ENCODE assay signal across 9 cellular contexts in genomic region chr17:69047368-69048263, GRCh38. TPM values are rescaled to one million over a fixed set of nuclear protein-coding genes. Genes with fewer than 3 reads are reported as not detected.
DNase-seq lines count a peak whose midpoint lies in the region; ATAC-seq and TF ChIP-seq lines count a peak whose summit lies in the region.
"Had no signal": no experiment of that assay in that cellular context is flagged by ENCODE, and none has a peak within 500 bp of the region (broad histone marks: within the 10 kb centered on the region; RNA-seq: fewer than 3 reads in every experiment).

No MANE protein-coding gene starts in this region.

- H3K4me3 Mint-ChIP-seq in nephron progenitor cell, result peak overlapping the region; percentile 18
- H3K4me3 Mint-ChIP-seq in activated T-cell treated with anti-CD3 and anti-CD28 coated beads, Interleukin-2, amount 50 U/mL, for 4 hours, result no peak overlapping the region
- peak overlapping the region in 2 of 10 donors; percentile 28 to 45 for H3K4me3 Mint-ChIP-seq in naive thymus-derived CD8-positive, alpha-beta T cell

- H3K4me1 Mint-ChIP-seq in nephron progenitor cell, result peaks cover 14% of the 10 kb centered on the region
- H3K4me1 Mint-ChIP-seq in activated T-cell treated with anti-CD3 and anti-CD28 coated beads, Interleukin-2, amount 50 U/mL, for 4 hours (ENCODE audit: low read depth), result peaks cover 15% of the 10 kb centered on the region
- H3K4me1 Mint-ChIP-seq in naive thymus-derived CD8-positive, alpha-beta T cell, result peaks cover 4 to 22% (median 15%) of the 10 kb centered on the region in 4 donors

- CTCF ChIA-PET in OCI-LY7 (lab: Charles Lee; ENCODE audit: unreplicated experiment), result no interaction called here

- H3K27me3 ChIP-seq in BLaER1 treated with 17β-estradiol and CSF1 and Interleukin-3, amounts not matched to agents 10 nM and 100 nM, result no peaks in the 10 kb centered on the region

- no peaks in the 10 kb centered on the region for H3K9me2 ChIP-seq in OCI-LY7 (ENCODE audit: insufficient read depth, low read length)

- peaks cover 0 to 40% (median 12%) of the 10 kb centered on the region in 10 experiments; a peak in 13 of 20 replicates for H3K4me1 ChIP-seq in BLaER1 treated with 17β-estradiol and CSF1 and Interleukin-3, amounts not matched to agents 10 nM and 100 nM
- no peaks in the 10 kb centered on the region for H3K4me1 ChIP-seq in OCI-LY7 (ENCODE audit: insufficient read depth, low read length, poor library complexity, severe bottlenecking)

- intact Hi-C loops in OCI-LY7 (cut with micrococcal nuclease; ENCODE audit: unreplicated experiment), result no loop called here

- peak overlapping the region in 8 of 11 experiments; percentile 21 to 74 (median 46); a peak in 14 of 22 replicates for H3K4me2 ChIP-seq in BLaER1 treated with 17β-estradiol and CSF1 and Interleukin-3, amounts not matched to agents 10 nM and 100 nM
- no peak overlapping the region for H3K4me2 ChIP-seq in OCI-LY7 (ENCODE audit: low read length)

- peak overlapping the region in 4 of 11 experiments; percentile 22 to 41 (median 35); a peak in 3 of 22 replicates for H3K9ac ChIP-seq in BLaER1 treated with 17β-estradiol and CSF1 and Interleukin-3, amounts not matched to agents 10 nM and 100 nM

- peaks cover 27% of the 10 kb centered on the region for H3K9me3 Mint-ChIP-seq in nephron progenitor cell
- no peaks in the 10 kb centered on the region for H3K9me3 Mint-ChIP-seq in activated T-cell treated with anti-CD3 and anti-CD28 coated beads, Interleukin-2, amount 50 U/mL, for 4 hours
- peaks cover 0 to 10% (median 4%) of the 10 kb centered on the region in 9 donors for H3K9me3 Mint-ChIP-seq in naive thymus-derived CD8-positive, alpha-beta T cell

- ATAC-seq in esophagus mucosa (peak; percentile 23), HG02870 (IDR thresholded peaks at IDR 0.05; ENCODE audit: unreplicated experiment) (no peak)
- no peak for ATAC-seq in activated T-cell treated with anti-CD3 and anti-CD28 coated beads, Interleukin-2, amount 50 U/mL, for 4 hours
- ATAC-seq in naive thymus-derived CD8-positive, alpha-beta T cell, result no peak

- H3K27ac ChIP-seq in BLaER1 treated with 17β-estradiol and CSF1 and Interleukin-3, amounts not matched to agents 10 nM and 100 nM, result peak overlapping the region in 9 of 11 experiments; percentile 31 to 76 (median 62); a peak in 16 of 22 replicates
- no peak overlapping the region for H3K27ac ChIP-seq in OCI-LY7 (ENCODE audit: low read depth, low read length, poor library complexity, severe bottlenecking)

- BruUV-seq in OCI-LY7 (replicated peaks; lab: Mats Ljungman, UMichigan), result no TSS peak

- 0 out of 2 replicates have a peak overlapping the region, but pooled peaks have one; percentile 5 for H2AFZ ChIP-seq in OCI-LY7 (ENCODE audit: low read length)

- H3K27me3 Mint-ChIP-seq in nephron progenitor cell (ENCODE audit: low read depth, poor library complexity), result no peaks in the 10 kb centered on the region
- peaks cover 10% of the 10 kb centered on the region for H3K27me3 Mint-ChIP-seq in activated T-cell treated with anti-CD3 and anti-CD28 coated beads, Interleukin-2, amount 50 U/mL, for 4 hours (ENCODE audit: low read depth)
- H3K27me3 Mint-ChIP-seq in naive thymus-derived CD8-positive, alpha-beta T cell, result peaks cover 0 to 2% (median 0%) of the 10 kb centered on the region in 5 donors

- DNase-seq in OCI-LY7 (ENCODE audit: low spot score) (no peak), nephron progenitor cell (peak; percentile 8), middle frontal gyrus (ENCODE audit: extremely low spot score, low spot score) (no peak)
- DNase-seq in activated T-cell treated with anti-CD3 and anti-CD28 coated beads, Interleukin-2, amount 50 U/mL, for 4 hours, result no peak
- no peak for DNase-seq in naive thymus-derived CD8-positive, alpha-beta T cell
- DNase-seq: activated CD4-positive, alpha-beta T cell treated with anti-CD3 and anti-CD28 coated beads, Interleukin-2, amount 50 U/mL, for 1 hour had no signal

- H3K79me2 ChIP-seq in OCI-LY7 (ENCODE audit: insufficient read depth, low read depth, low read length), result no peaks in the 10 kb centered on the region

- H3K36me3 Mint-ChIP-seq in nephron progenitor cell (ENCODE audit: low read depth), result peaks cover 10% of the 10 kb centered on the region
- H3K36me3 Mint-ChIP-seq in activated T-cell treated with anti-CD3 and anti-CD28 coated beads, Interleukin-2, amount 50 U/mL, for 4 hours (ENCODE audit: insufficient read depth), result no peaks in the 10 kb centered on the region
- H3K36me3 Mint-ChIP-seq in naive thymus-derived CD8-positive, alpha-beta T cell, result peaks cover 0 to 8% (median 0%) of the 10 kb centered on the region in 3 donors

- H3K36me3 ChIP-seq in BLaER1 treated with 17β-estradiol and CSF1 and Interleukin-3, amounts not matched to agents 10 nM and 100 nM, result peaks cover 0 to 22% (median 0%) of the 10 kb centered on the region in 11 experiments; a peak in 5 of 22 replicates
- H3K36me3 ChIP-seq in OCI-LY7 (ENCODE audit: insufficient read depth, low read length), result no peaks in the 10 kb centered on the region

- no peaks in the 10 kb centered on the region for H4K20me1 ChIP-seq in BLaER1 treated with 17β-estradiol and CSF1 and Interleukin-3, amounts not matched to agents 10 nM and 100 nM
- no peaks in the 10 kb centered on the region for H4K20me1 ChIP-seq in OCI-LY7 (ENCODE audit: insufficient read depth, low read length)

- no peak overlapping the region; a peak in 1 of 20 replicates for H3K4me3 ChIP-seq in BLaER1 treated with 17β-estradiol and CSF1 and Interleukin-3, amounts not matched to agents 10 nM and 100 nM
- no peak overlapping the region for H3K4me3 ChIP-seq in OCI-LY7 (ENCODE audit: low read depth, low read length, poor library complexity, severe bottlenecking)

- POLR2A ChIA-PET in OCI-LY7 (lab: Charles Lee), result no interaction called here
- POLR2A ChIA-PET in naive thymus-derived CD8-positive, alpha-beta T cell (lab: Charles Lee), result no interaction called here

- no peak for TF ChIP-seq CTCF in OCI-LY7 (conservative IDR thresholded peaks at IDR 0.05; ENCODE audit: low read length)
- TF ChIP-seq CTCF in nephron progenitor cell (IDR thresholded peaks at IDR 0.05), result no peak

- peak overlapping the region; percentile 96 for H3K27ac Mint-ChIP-seq in nephron progenitor cell
- no peak overlapping the region for H3K27ac Mint-ChIP-seq in naive thymus-derived CD8-positive, alpha-beta T cell

- H3K9me3 ChIP-seq in BLaER1 treated with 17β-estradiol and CSF1 and Interleukin-3, amounts not matched to agents 10 nM and 100 nM (replicated peaks in 1 of 11), result peaks cover 5 to 68% (median 14%) of the 10 kb centered on the region in 11 experiments; a peak in 17 of 22 replicates
- H3K9me3 ChIP-seq in OCI-LY7 (ENCODE audit: low read length), result no peaks in the 10 kb centered on the region

RNA-seq across cellular contexts. Expression of gene ABCA9, which starts 13.1 kb away (rescaled TPM):
- total RNA-seq in OCI-LY7 (2014; rRNA removed; shearing (Covaris generic)), result 0.47 and 0.88 TPM in 2 replicates
- 0.06 TPM in 1 of 2 replicates, not detected in the other for total RNA-seq in OCI-LY7 (2022)
- 1.3 TPM for total RNA-seq in esophagus mucosa
- not detected for total RNA-seq in activated T-cell treated with anti-CD3 and anti-CD28 coated beads, Interleukin-2, amount 50 U/mL, for 4 hours
- under 1 TPM; 0.08 to 0.30 TPM for total RNA-seq in naive thymus-derived CD8-positive, alpha-beta T cell
- polyA plus RNA-seq in naive thymus-derived CD8-positive, alpha-beta T cell, result not detected
